In genomic region chr15:75682181-75683135, GRCh38 we compare ENCODE assay signal across 25 cellular contexts. TPM values are rescaled to one million over a fixed set of nuclear protein-coding genes. Genes with fewer than 3 reads are reported as not detected.
"Had no signal": no experiment of that assay in that cellular context is flagged by ENCODE, and none has a peak within 500 bp of the region (broad histone marks: within the 10 kb centered on the region; RNA-seq: fewer than 3 reads in every experiment).

No MANE protein-coding gene starts in this region.

- H3K9me3 Mint-ChIP-seq: activated T-cell treated with anti-CD3 and anti-CD28 coated beads, Interleukin-2, amount 50 U/mL, for 4 hours; activated T-helper 2 cell treated with anti-CD3 and anti-CD28 coated beads, Interferon-gamma antibody, Interleukin-2, Interleukin-4, amounts not matched to agents 10 μg/mL and 5 μg/mL and 100 μg/mL, durations not matched to agents 14 hours and 24 hours and 36 hours; naive B cell; T-cell; T-helper 2 cell treated with Interferon-gamma antibody and Interleukin-4, amounts not matched to agents 5 μg/mL and 100 μg/mL, for 36 hours had no signal

- H3K36me3 ChIP-seq: adrenal gland had no signal

- H3K27me3 Mint-ChIP-seq: activated naive CD8-positive, alpha-beta T cell; naive B cell; T-cell had no signal

- H3K27ac ChIP-seq: adrenal gland, gastrocnemius medialis, heart right ventricle, spleen had no signal

- H3K4me1 Mint-ChIP-seq: T-cell had no signal

- H3K36me3 Mint-ChIP-seq: activated naive CD8-positive, alpha-beta T cell; naive B cell; T-cell had no signal

- H3K4me3 ChIP-seq: adrenal gland, gastrocnemius medialis, heart right ventricle, spleen, tibial nerve had no signal

- H3K4me3 Mint-ChIP-seq: activated naive CD8-positive, alpha-beta T cell; activated T-cell treated with anti-CD3 and anti-CD28 coated beads, Interleukin-2, amount 50 U/mL, for 4 hours; naive B cell; T-cell; T-helper 2 cell treated with Interferon-gamma antibody and Interleukin-4, amounts not matched to agents 5 μg/mL and 100 μg/mL, for 36 hours had no signal

- H3K27ac Mint-ChIP-seq: activated naive CD8-positive, alpha-beta T cell; activated T-helper 2 cell treated with anti-CD3 and anti-CD28 coated beads, Interferon-gamma antibody, Interleukin-2, Interleukin-4, amounts not matched to agents 10 μg/mL and 5 μg/mL and 100 μg/mL, durations not matched to agents 14 hours and 24 hours and 36 hours; T-cell; T-helper 2 cell treated with Interferon-gamma antibody and Interleukin-4, amounts not matched to agents 5 μg/mL and 100 μg/mL, for 36 hours had no signal

- ATAC-seq: gastrocnemius medialis had no signal

- H3K4me1 ChIP-seq: adrenal gland, gastrocnemius medialis had no signal

- H3K27me3 ChIP-seq: adrenal gland, gastrocnemius medialis, heart right ventricle, tibial nerve had no signal

- H3K9me3 ChIP-seq: adrenal gland, gastrocnemius medialis, heart right ventricle, spleen, tibial nerve had no signal

- DNase-seq: activated CD4-positive, alpha-beta T cell treated with anti-CD3 and anti-CD28 coated beads, Interleukin-2, amount 50 U/mL, for 4 hours; activated CD8-positive, alpha-beta memory T cell treated with anti-CD3 and anti-CD28 coated beads for 24 hours; activated CD8-positive, alpha-beta memory T cell treated with anti-CD3 and anti-CD28 coated beads, Interleukin-2, amount 50 U/mL, for 4 hours; activated naive CD4-positive, alpha-beta T cell; activated T-cell treated with anti-CD3 and anti-CD28 coated beads, Interleukin-2, amount 50 U/mL, for 4 hours; adrenal gland; central memory CD4-positive, alpha-beta T cell; effector memory CD4-positive, alpha-beta T cell; gastrocnemius medialis; heart right ventricle; islet precursor cell; left cardiac atrium; mesendoderm; naive B cell; retina; spleen; stimulated activated CD4-positive, alpha-beta T cell treated with anti-CD3 and anti-CD28 coated beads, Interleukin-4, amount 100 ng/mL, for 1 hour; stimulated activated naive CD4-positive, alpha-beta T cell treated with Interleukin-2 at 50 U/mL for 16 hours; substantia nigra had no signal

RNA-seq across cellular contexts. Expression of gene CSPG4, which starts 30.2 kb away (rescaled TPM):
- polyA plus RNA-seq: neural cell had no signal
